In the genomic region with DNA sequence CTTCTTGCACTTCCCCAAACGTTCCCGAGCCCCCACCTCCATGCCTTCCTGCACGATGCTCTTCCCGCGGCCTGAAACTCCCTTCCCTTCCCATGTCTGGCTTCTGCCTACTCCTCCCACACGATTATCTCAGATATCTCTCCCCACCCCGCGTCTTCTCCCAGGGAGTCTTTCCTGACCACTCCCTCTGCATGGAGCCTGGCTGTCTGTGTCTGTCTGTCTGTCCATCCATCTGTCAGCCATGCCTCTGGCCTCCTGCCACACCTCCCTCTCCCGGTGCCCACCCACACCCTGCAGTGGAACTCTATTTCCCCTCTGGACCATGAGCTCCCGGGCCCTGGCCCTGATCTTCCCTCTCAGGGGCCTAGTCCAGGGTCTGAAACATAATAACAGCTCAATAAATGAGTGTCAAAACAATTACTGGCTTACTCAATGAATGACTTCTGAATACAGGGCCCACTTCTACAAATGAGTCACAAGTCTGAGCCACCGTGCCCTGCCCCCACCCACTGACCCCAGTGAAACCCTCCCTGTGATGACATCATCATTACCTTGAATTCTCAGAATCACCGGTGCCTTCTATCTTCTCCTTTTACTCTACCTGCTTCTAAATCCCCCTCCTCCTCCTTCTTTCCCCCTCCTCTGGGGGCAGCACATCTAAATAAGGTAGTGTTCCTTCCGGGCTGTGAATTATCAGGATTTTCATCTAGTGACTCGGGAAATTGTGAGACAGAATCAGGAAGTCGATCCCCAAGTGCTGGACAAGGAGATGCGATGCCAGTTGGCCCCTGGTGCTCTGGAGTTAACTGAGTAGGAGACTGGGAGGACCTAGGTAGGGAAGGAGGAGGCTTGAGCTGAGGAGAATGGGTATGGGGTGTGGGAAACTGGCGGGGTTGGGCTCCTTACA, we compare ENCODE assay signal across 8 cellular contexts. TPM values are rescaled to one million over a fixed set of nuclear protein-coding genes. Genes with fewer than 3 reads are reported as not detected.
DNase-seq lines count a peak whose midpoint lies in the region; ATAC-seq, FAIRE-seq and TF ChIP-seq lines count a peak whose summit lies in the region.

No MANE protein-coding gene starts in this region.

- H3K4me3 Mint-ChIP-seq in activated CD4-positive, alpha-beta memory T cell treated with anti-CD3 and anti-CD28 coated beads, Interleukin-2, amount 10 ng/mL, durations not matched to agents 7 days and 5 days, result peak overlapping the region; percentile 21

- DNase-seq in HTR-8/SVneo (ENCODE audit: insufficient read length, low spot score) (peak; percentile 44), fibroblast of pulmonary artery (ENCODE audit: low read depth) (peak; percentile 41), epidermal melanocyte (ENCODE audit: insufficient read length, low spot score) (no peak)
- peak; percentile 86 for DNase-seq in activated CD4-positive, alpha-beta memory T cell treated with anti-CD3 and anti-CD28 coated beads, Interleukin-2, amount 10 ng/mL, durations not matched to agents 7 days and 5 days
- peak; percentile 61 to 69 for DNase-seq in stimulated activated CD8-positive, alpha-beta memory T cell treated with anti-CD3 and anti-CD28 coated beads, Interleukin-15, amount 100 ng/mL, for 4 hours (ENCODE audit: low read depth in 2 of 2)

- POLR2A ChIA-PET in activated CD4-positive, alpha-beta memory T cell treated with anti-CD3 and anti-CD28 coated beads, Interleukin-2, amount 10 ng/mL, durations not matched to agents 7 days and 5 days (lab: Charles Lee), result interaction anchor here (0.8 to 2.6 kb wide), 7 partner anchors 18 to 59 kb away, joined by 3 to 12 read pairs (median 4); a partner anchor contains a TSS

- CTCF ChIA-PET in activated CD4-positive, alpha-beta memory T cell treated with anti-CD3 and anti-CD28 coated beads, Interleukin-2, amount 10 ng/mL, durations not matched to agents 7 days and 5 days (lab: Charles Lee), result interaction anchor here (0.6 to 3.1 kb wide), 9 partner anchors 12 to 766 kb away, joined by 3 to 8 read pairs (median 3); a partner anchor contains a TSS

- H3K36me3 Mint-ChIP-seq in activated CD4-positive, alpha-beta memory T cell treated with anti-CD3 and anti-CD28 coated beads, Interleukin-2, amount 10 ng/mL, durations not matched to agents 7 days and 5 days (ENCODE audit: low read depth), result no peaks in the 10 kb centered on the region

- H3K4me3 ChIP-seq in fibroblast of pulmonary artery (replicated peaks; ENCODE audit: low read depth, low read length), result no peak overlapping the region

- H3K9me3 Mint-ChIP-seq in activated CD4-positive, alpha-beta memory T cell treated with anti-CD3 and anti-CD28 coated beads, Interleukin-2, amount 10 ng/mL, durations not matched to agents 7 days and 5 days, result no peaks in the 10 kb centered on the region

- peaks cover 73% of the 10 kb centered on the region for H3K4me1 Mint-ChIP-seq in activated CD4-positive, alpha-beta memory T cell treated with anti-CD3 and anti-CD28 coated beads, Interleukin-2, amount 10 ng/mL, durations not matched to agents 7 days and 5 days

- no peak for TF ChIP-seq CTCF in fibroblast of pulmonary artery (IDR thresholded peaks at IDR 0.05; ENCODE audit: low read length, missing control alignments)

- ATAC-seq in GM19035 (IDR thresholded peaks at IDR 0.05; ENCODE audit: unreplicated experiment), result no peak
- no peak for ATAC-seq in GM21447 (IDR thresholded peaks at IDR 0.05; ENCODE audit: unreplicated experiment)
- no peak for ATAC-seq in GM18502 (IDR thresholded peaks at IDR 0.05; ENCODE audit: poor library complexity, unreplicated experiment)

- H3K27me3 Mint-ChIP-seq in activated CD4-positive, alpha-beta memory T cell treated with anti-CD3 and anti-CD28 coated beads, Interleukin-2, amount 10 ng/mL, durations not matched to agents 7 days and 5 days, result no peaks in the 10 kb centered on the region

- H3K27ac Mint-ChIP-seq in activated CD4-positive, alpha-beta memory T cell treated with anti-CD3 and anti-CD28 coated beads, Interleukin-2, amount 10 ng/mL, durations not matched to agents 7 days and 5 days, result peak overlapping the region; percentile 86

- FAIRE-seq in HTR-8/SVneo (lab: Jason Lieb, UNC), result peak; percentile 74

RNA-seq across cellular contexts. Expression of a gene that starts 46.1 kb away (rescaled TPM):
- total RNA-seq in activated CD4-positive, alpha-beta memory T cell treated with anti-CD3 and anti-CD28 coated beads, Interleukin-2, amount 10 ng/mL, durations not matched to agents 7 days and 5 days, result 1 to 10 TPM; 1.1 to 1.2 TPM

RNA-seq across cellular contexts. Expression of a gene that starts 57.1 kb away (rescaled TPM):
- total RNA-seq in activated CD4-positive, alpha-beta memory T cell treated with anti-CD3 and anti-CD28 coated beads, Interleukin-2, amount 10 ng/mL, durations not matched to agents 7 days and 5 days, result 100 to 1,000 TPM in 1 of 2 experiments, 10 to 100 TPM in 1; 96.4 to 100 TPM
